ENCODE assay signal across 8 cellular contexts in the genomic region with DNA sequence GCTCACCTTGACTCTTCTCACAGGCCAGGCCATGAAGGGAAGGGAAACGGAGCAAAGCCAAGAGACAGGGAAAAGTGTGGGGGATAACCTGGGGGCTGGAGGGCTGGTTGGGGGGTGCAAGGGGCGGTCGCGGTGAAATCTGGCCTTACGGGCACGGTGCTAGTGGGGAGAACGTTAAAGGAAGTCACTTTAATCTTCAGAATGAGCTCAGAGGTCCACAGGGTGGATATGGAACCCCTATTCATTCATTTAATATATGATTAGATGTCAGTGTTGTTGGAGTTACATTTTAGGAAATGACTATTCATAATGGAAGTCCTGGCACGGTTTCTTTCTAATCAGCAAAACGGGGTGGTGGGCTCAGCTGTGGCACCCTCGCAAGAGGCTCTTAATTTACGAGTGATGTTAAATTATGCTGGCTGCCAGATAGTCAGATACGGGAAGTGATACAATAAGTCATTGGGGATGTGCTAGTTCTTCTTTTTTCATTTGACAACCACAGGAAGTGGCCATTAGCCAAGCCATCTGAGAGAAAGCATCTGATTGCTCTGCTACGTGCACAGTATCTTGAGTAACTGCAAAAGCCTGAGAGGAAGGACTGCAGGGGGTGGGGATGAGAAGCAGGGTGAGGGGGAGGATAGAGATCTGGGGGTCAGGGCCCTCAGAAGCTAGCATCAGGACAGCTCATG.
A peak's percentile ranks its signal among the peaks of the same experiment; 100 is the strongest.
DNase-seq lines count a peak whose midpoint lies in the region; ATAC-seq and TF ChIP-seq lines count a peak whose summit lies in the region.

No MANE protein-coding gene starts in this region.

- TF ChIP-seq EP300 in stomach (IDR thresholded peaks at IDR 0.05): no peak

- WGBS in stomach, 5 donors: 62 to 75% (median 65%) methylated on average over 13 of the region's 13 CpGs

- H4K20me1 ChIP-seq in SU-DHL-6 (ENCODE audit: low read depth, low read length): no peaks in the 10 kb centered on the region

- H2AFZ ChIP-seq in SU-DHL-6 (ENCODE audit: low read depth, low read length, severe bottlenecking): peak overlapping the region; percentile 86

- peaks cover 44% of the 10 kb centered on the region for H3K4me1 ChIP-seq in A673 (ENCODE audit: insufficient read depth, low read length, poor library complexity, severe bottlenecking)
- H3K4me1 ChIP-seq in stomach: peaks cover 0 to 14% (median 0%) of the 10 kb centered on the region in 4 donors
- no peaks in the 10 kb centered on the region for H3K4me1 ChIP-seq in effector memory CD4-positive, alpha-beta T cell (ENCODE audit: control insufficient read depth, insufficient read depth, low read length, poor library complexity, severe bottlenecking)

- no peaks in the 10 kb centered on the region for H3K36me3 ChIP-seq in A673 (ENCODE audit: insufficient read depth, low read length, poor library complexity, severe bottlenecking)
- no peaks in the 10 kb centered on the region for H3K36me3 ChIP-seq in SU-DHL-6 (ENCODE audit: low read length)
- H3K36me3 ChIP-seq in stomach: no peaks in the 10 kb centered on the region
- H3K36me3 ChIP-seq in effector memory CD4-positive, alpha-beta T cell (ENCODE audit: control insufficient read depth, insufficient read depth, low read length): no peaks in the 10 kb centered on the region

- H3K79me2 ChIP-seq in SU-DHL-6 (ENCODE audit: insufficient read depth, low read length): no peaks in the 10 kb centered on the region

- peak; percentile 96 for ATAC-seq in GM19043 (IDR thresholded peaks at IDR 0.05; ENCODE audit: low read depth, unreplicated experiment)
- peak; percentile 98 for ATAC-seq in HG03135 (IDR thresholded peaks at IDR 0.05; ENCODE audit: unreplicated experiment)

- POLR2A ChIA-PET in A673 (lab: Charles Lee; ENCODE audit: low non-redundant PET): no interaction called here

- no peaks in the 10 kb centered on the region for H3K9me2 ChIP-seq in SU-DHL-6 (replicated peaks; ENCODE audit: insufficient read depth, low read length)

- H3K4me3 ChIP-seq in A673 (ENCODE audit: low read depth, low read length, poor library complexity, severe bottlenecking) (peak overlapping the region; percentile 5), SU-DHL-6 (ENCODE audit: insufficient read depth, low read length, poor library complexity, severe bottlenecking) (peak overlapping the region; percentile 15), stomach (no peak overlapping the region)
- no peak overlapping the region for H3K4me3 ChIP-seq in effector memory CD4-positive, alpha-beta T cell (ENCODE audit: insufficient read depth, low read depth, low read length, poor library complexity, severe bottlenecking)

- H3K9me3 ChIP-seq in A673 (ENCODE audit: low read depth, low read length, poor library complexity, severe bottlenecking) (no peaks in the 10 kb centered on the region), SU-DHL-6 (ENCODE audit: insufficient read depth, low read length) (no peaks in the 10 kb centered on the region), stomach (no peaks in the 10 kb centered on the region)
- no peaks in the 10 kb centered on the region for H3K9me3 ChIP-seq in effector memory CD4-positive, alpha-beta T cell (ENCODE audit: control insufficient read depth, low read length)

- peak overlapping the region; percentile 48 for H3K4me2 ChIP-seq in SU-DHL-6 (ENCODE audit: low read depth, low read length, poor library complexity, severe bottlenecking)

- peaks cover 13% of the 10 kb centered on the region for H3F3A ChIP-seq in SU-DHL-6 (ENCODE audit: insufficient read depth)

- peak overlapping the region; percentile 81 for H3K27ac ChIP-seq in A673 (ENCODE audit: low read depth, low read length, poor library complexity, severe bottlenecking)
- peak overlapping the region; percentile 72 for H3K27ac ChIP-seq in SU-DHL-6 (ENCODE audit: low read depth, low read length)
- peak overlapping the region in 2 of 5 donors; percentile 1 to 29 for H3K27ac ChIP-seq in stomach
- H3K27ac ChIP-seq in effector memory CD4-positive, alpha-beta T cell (ENCODE audit: insufficient read depth, low read length, poor library complexity, severe bottlenecking): no peak overlapping the region

- CTCF ChIA-PET in A673 (lab: Charles Lee): no interaction called here

- no TSS peak for BruUV-seq in A673 (replicated peaks; lab: Mats Ljungman, UMichigan)

- H3K27me3 ChIP-seq in A673 (replicated peaks; ENCODE audit: insufficient read depth, low read depth, low read length, poor library complexity) (no peaks in the 10 kb centered on the region), SU-DHL-6 (ENCODE audit: low read length) (no peaks in the 10 kb centered on the region), stomach (no peaks in the 10 kb centered on the region)
- H3K27me3 ChIP-seq in effector memory CD4-positive, alpha-beta T cell (replicated peaks; ENCODE audit: control insufficient read depth, insufficient read depth, low read length, poor library complexity, severe bottlenecking): peaks cover 3% of the 10 kb centered on the region

- peak overlapping the region; percentile 29 for H3K9ac ChIP-seq in SU-DHL-6 (ENCODE audit: low read length)

- DNase-seq in A673 (ENCODE audit: low spot score): peak; percentile 97
- DNase-seq in medulla oblongata (ENCODE audit: extremely low spot score): peak; percentile 91
- no peak for DNase-seq in stomach
- no peak for DNase-seq in activated naive CD4-positive, alpha-beta T cell treated with Interleukin-2 at 50 U/mL for 16 hours
- no peak for DNase-seq in effector memory CD4-positive, alpha-beta T cell

- TF ChIP-seq POLR2A in stomach (IDR thresholded peaks at IDR 0.05): no peak

- intact Hi-C loops in A673 (cut with micrococcal nuclease; ENCODE audit: unreplicated experiment) (loop anchor here (5.0 to 10.0 kb wide), 2 partner anchors 80 to 243 kb away; no protein-coding TSS in a partner anchor), stomach (cut with DNase I; ENCODE audit: low total_unique reads) (no loop called here)

- no peak for TF ChIP-seq CTCF in A673 (conservative IDR thresholded peaks at IDR 0.05; ENCODE audit: low read depth, low read length)
- TF ChIP-seq CTCF in SU-DHL-6 (IDR thresholded peaks at IDR 0.05; ENCODE audit: insufficient read depth, low read length, poor library complexity, severe bottlenecking): no peak
- no peak for TF ChIP-seq CTCF in stomach (IDR thresholded peaks at IDR 0.05)

Comparison
In these comparisons a context has a peak if more than half of its experiments do, and no peak if none do; other contexts are left out.
1. DNase-seq: peak in A673 (single experiment) and medulla oblongata (single experiment); none in stomach (single experiment), activated naive CD4-positive, alpha-beta T cell treated with Interleukin-2 at 50 U/mL for 16 hours (single experiment) and effector memory CD4-positive, alpha-beta T cell (0 of 3).
2. H3K4me3 ChIP-seq: peak in A673 (single experiment) and SU-DHL-6 (single experiment); none in stomach (0 of 4) and effector memory CD4-positive, alpha-beta T cell (single experiment).